Comparison of ENCODE assay signal across 21 cellular contexts in genomic region chr3:176951144-176951543, GRCh38.
DNase-seq lines count a peak whose midpoint lies in the region; ATAC-seq and TF ChIP-seq lines count a peak whose summit lies in the region.
"Had no signal": no experiment of that assay in that cellular context is flagged by ENCODE, and none has a peak within 500 bp of the region (broad histone marks: within the 10 kb centered on the region; RNA-seq: fewer than 3 reads in every experiment).

No MANE protein-coding gene starts in this region.

- no peak overlapping the region for H2AFZ ChIP-seq in trophoblast cell (ENCODE audit: insufficient read depth, low read length, poor library complexity)

- H3K4me1 ChIP-seq in Panc1 (ENCODE audit: control insufficient read depth, insufficient read depth, low read length) (no peaks in the 10 kb centered on the region), trophoblast cell (ENCODE audit: control insufficient read depth in 1 of 2, insufficient read depth in 2 of 2, low read length in 2 of 2) (peaks cover 0 to 3% of the 10 kb centered on the region in 2 experiments)

- no peaks in the 10 kb centered on the region for H3K27me3 ChIP-seq in Panc1 (ENCODE audit: control insufficient read depth, insufficient read depth, low read length)
- H3K27me3 ChIP-seq in trophoblast cell (ENCODE audit: insufficient read depth, low read length), result no peaks in the 10 kb centered on the region
- H3K27me3 ChIP-seq: BLaER1 treated with 17β-estradiol and CSF1 and Interleukin-3, amounts not matched to agents 10 nM and 100 nM; esophagus squamous epithelium; vagina had no signal

- H2BK120ac ChIP-seq in trophoblast cell (ENCODE audit: insufficient read depth, low read length, poor library complexity), result no peak overlapping the region

- in situ Hi-C loops in G401 (cut with HindIII; ENCODE audit: low sequenced_read_pairs), result no loop called here
- in situ Hi-C loops in Panc1 (cut with HindIII; ENCODE audit: low pct_unique_long_range_greater_than_20kb, low sequenced_read_pairs), result no loop called here

- no peak overlapping the region for H3K14ac ChIP-seq in trophoblast cell (ENCODE audit: low read length)

- H3K4me3 ChIP-seq in Panc1 (ENCODE audit: low read depth in 2 of 2, low read length in 2 of 2), result no peak overlapping the region
- H3K4me3 ChIP-seq in trophoblast cell (ENCODE audit: low read depth, low read length), result no peak overlapping the region
- H3K4me3 ChIP-seq: BLaER1 treated with 17β-estradiol and CSF1 and Interleukin-3, amounts not matched to agents 10 nM and 100 nM; esophagus squamous epithelium; K562; vagina had no signal

- H3K9me3 ChIP-seq in Panc1 (ENCODE audit: control insufficient read depth, insufficient read depth, low read depth, low read length) (no peaks in the 10 kb centered on the region), trophoblast cell (ENCODE audit: insufficient read depth, low read depth, low read length) (no peaks in the 10 kb centered on the region)
- H3K9me3 ChIP-seq: esophagus squamous epithelium, vagina had no signal

- H3K9ac ChIP-seq in trophoblast cell (ENCODE audit: low read length), result no peak overlapping the region
- H3K9ac ChIP-seq: BLaER1 treated with 17β-estradiol and CSF1 and Interleukin-3, amounts not matched to agents 10 nM and 100 nM had no signal

- H4K12ac ChIP-seq in trophoblast cell (ENCODE audit: low read depth, low read length), result no peak overlapping the region

- H3K23ac ChIP-seq in trophoblast cell (ENCODE audit: low read length), result no peak overlapping the region

- no peak overlapping the region for H3K18ac ChIP-seq in trophoblast cell (ENCODE audit: low read length)

- no CpG with 5 or more reads among the region's 3 CpGs for WGBS in trophoblast cell (ENCODE audit: extremely low coverage, insufficient coverage, insufficient read length)

- H3K79me1 ChIP-seq in trophoblast cell (ENCODE audit: low read length), result no peaks in the 10 kb centered on the region

- H3K36me3 ChIP-seq in Panc1 (ENCODE audit: control insufficient read depth, insufficient read depth, low read length), result no peaks in the 10 kb centered on the region
- H3K36me3 ChIP-seq in trophoblast cell (ENCODE audit: control insufficient read depth in 1 of 2, insufficient read depth in 2 of 2, low read length in 2 of 2), result no peaks in the 10 kb centered on the region
- H3K36me3 ChIP-seq: BLaER1 treated with 17β-estradiol and CSF1 and Interleukin-3, amounts not matched to agents 10 nM and 100 nM; esophagus squamous epithelium; vagina had no signal

- H2AK5ac ChIP-seq in trophoblast cell (ENCODE audit: low read length), result no peak overlapping the region

- H3K27ac ChIP-seq in Panc1 (ENCODE audit: low read length) (no peak overlapping the region), trophoblast cell (ENCODE audit: low read depth, low read length) (no peak overlapping the region)
- H3K27ac ChIP-seq: BLaER1 treated with 17β-estradiol and CSF1 and Interleukin-3, amounts not matched to agents 10 nM and 100 nM; esophagus squamous epithelium; vagina had no signal

- ATAC-seq in Panc1 (peak; percentile 60; the same call in 1 of the 2 replicates), GM21619 (IDR thresholded peaks at IDR 0.05; ENCODE audit: unreplicated experiment) (no peak)
- ATAC-seq: activated T-cell treated with anti-CD3 and anti-CD28 coated beads, Interleukin-2, amount 50 U/mL, for 4 hours; K562; left colon had no signal

- DNase-seq in G401 (ENCODE audit: low spot score), result peak; percentile 95
- DNase-seq in Panc1 (ENCODE audit: low read depth, low spot score), result no peak
- peak; percentile 4 for DNase-seq in glomerular visceral epithelial cell (ENCODE audit: extremely low spot score)
- peak; percentile 45 to 46 for DNase-seq in trophoblast cell
- DNase-seq in DMS153 treated with DMSO at 0.1 percent for 48 hours (lab: John Stamatoyannopoulos, UW; ENCODE audit: unreplicated experiment), result no peak
- no peak for DNase-seq in kidney glomerular epithelial cell (lab: John Stamatoyannopoulos, UW)
- DNase-seq in NCI-H526 (lab: John Stamatoyannopoulos, UW), result no peak
- DNase-seq: activated CD4-positive, CD25-positive, alpha-beta regulatory T cell treated with anti-CD3 and anti-CD28 coated beads, Interleukin-2, amount 50 U/mL, for 72 hours; activated naive CD4-positive, alpha-beta T cell treated with anti-CD3 and anti-CD28 coated beads, Interleukin-2, amount 10 ng/mL, durations not matched to agents 7 days and 5 days; activated T-cell treated with anti-CD3 and anti-CD28 coated beads, Interleukin-2, amount 50 U/mL, for 4 hours; effector memory CD4-positive, alpha-beta T cell; esophagus squamous epithelium; left colon; midbrain; NCI-H1092; NCI-H2081; stimulated activated CD4-positive, alpha-beta T cell treated with anti-CD3 and anti-CD28 coated beads, Interleukin-12 subunit alpha, Interleukin-12 subunit beta, amount 100 ng/mL, for 4 hours had no signal

- no peak overlapping the region for H3K4me2 ChIP-seq in trophoblast cell (ENCODE audit: low read length)
- H3K4me2 ChIP-seq: BLaER1 treated with 17β-estradiol and CSF1 and Interleukin-3, amounts not matched to agents 10 nM and 100 nM had no signal

- POLR2A ChIA-PET in Panc1 (lab: Charles Lee), result interaction anchor here (0.6 kb wide), 1 partner anchor 276 kb away, joined by 4 read pairs; no protein-coding TSS in a partner anchor

- H2BK12ac ChIP-seq in trophoblast cell (ENCODE audit: low read length), result no peak overlapping the region

- H2BK5ac ChIP-seq in trophoblast cell (ENCODE audit: low read depth, low read length, poor library complexity), result no peak overlapping the region

- BruUV-seq in Panc1 (replicated peaks; lab: Mats Ljungman, UMichigan), result no TSS peak

- no peak for TF ChIP-seq CTCF in Panc1 (IDR thresholded peaks at IDR 0.05)

- H4K91ac ChIP-seq in trophoblast cell (ENCODE audit: low read depth, low read length), result no peak overlapping the region

- CTCF ChIA-PET in Panc1 (lab: Charles Lee), result no interaction called here

- no peaks in the 10 kb centered on the region for H3K79me2 ChIP-seq in trophoblast cell (ENCODE audit: control insufficient read depth, insufficient read depth, low read length, poor library complexity)

- intact Hi-C loops in Panc1 (cut with micrococcal nuclease; ENCODE audit: unreplicated experiment), result no loop called here

- H3K4ac ChIP-seq in trophoblast cell (ENCODE audit: low read depth, low read length), result no peak overlapping the region

- H4K8ac ChIP-seq in trophoblast cell (ENCODE audit: low read depth, low read length), result no peak overlapping the region

Comparison
In these comparisons a context has a peak if more than half of its experiments do, and no peak if none do; other contexts are left out.
1. DNase-seq: peak in G401 (single experiment), glomerular visceral epithelial cell (single experiment) and trophoblast cell (2 of 2); none in Panc1 (single experiment), DMS153 treated with DMSO at 0.1 percent for 48 hours (single experiment), kidney glomerular epithelial cell (single experiment) and NCI-H526 (0 of 2).